In genomic region chr5:163506726-163507125, GRCh38 we compare ENCODE assay signal across 8 cellular contexts. TPM values are rescaled to one million over a fixed set of nuclear protein-coding genes. Genes with fewer than 3 reads are reported as not detected.
DNase-seq lines count a peak whose midpoint lies in the region; ATAC-seq and TF ChIP-seq lines count a peak whose summit lies in the region.

No MANE protein-coding gene starts in this region.

- peaks cover 32% of the 10 kb centered on the region for H3K36me3 Mint-ChIP-seq in central memory CD8-positive, alpha-beta T cell (ENCODE audit: insufficient read depth)

- H3K9me3 ChIP-seq in MG63 (no peaks in the 10 kb centered on the region), mucosa of stomach (ENCODE audit: control insufficient read depth, low read length) (no peaks in the 10 kb centered on the region)

- H3K27me3 ChIP-seq in MG63, result no peaks in the 10 kb centered on the region
- no peaks in the 10 kb centered on the region for H3K27me3 ChIP-seq in mucosa of stomach (ENCODE audit: control insufficient read depth, insufficient read depth, low read length)

- POLR2A ChIA-PET in HEK293T (lab: Yijun Ruan, JAX), result interaction anchor here (1.0 kb wide), 1 partner anchor 47 kb away, joined by 4 read pairs; the partner anchor contains the start of genes HMMR and NUDCD2

- H3K27ac Mint-ChIP-seq in central memory CD8-positive, alpha-beta T cell (ENCODE audit: low read depth), result peak overlapping the region; percentile 98

- H3K4me1 ChIP-seq in mucosa of stomach (ENCODE audit: control insufficient read depth, insufficient read depth, low read length), result peaks cover 4% of the 10 kb centered on the region

- peak overlapping the region; percentile 91 for H3K9ac ChIP-seq in mucosa of stomach (ENCODE audit: low read length)

- CTCF ChIA-PET in HEK293T (lab: Yijun Ruan, JAX), result interaction anchor here (0.6 kb wide), 1 partner anchor 22 kb away, joined by 3 read pairs; no protein-coding TSS in a partner anchor

- H3K36me3 ChIP-seq in MG63 (no peaks in the 10 kb centered on the region; the same call in 1 of the 2 replicates), mucosa of stomach (ENCODE audit: control insufficient read depth, insufficient read depth, low read length) (no peaks in the 10 kb centered on the region)

- peak overlapping the region; percentile 98 for H3K4me3 Mint-ChIP-seq in central memory CD8-positive, alpha-beta T cell

- no peaks in the 10 kb centered on the region for H3K27me3 Mint-ChIP-seq in central memory CD8-positive, alpha-beta T cell

- DNase-seq in EH (ENCODE audit: low read depth), result peak; percentile 56
- no peak for DNase-seq in MG63
- DNase-seq in central memory CD8-positive, alpha-beta T cell (ENCODE audit: low spot score in 2 of 2), result no peak
- no peak for DNase-seq in HEK293T (ENCODE audit: extremely low spot score)
- no peak for DNase-seq in D341Med (ENCODE audit: low spot score)
- no peak for DNase-seq in nucleus accumbens (lab: John Stamatoyannopoulos, UW)

- no peak for ATAC-seq in central memory CD8-positive, alpha-beta T cell (replicated peaks; ENCODE audit: extremely low read depth, poor library complexity, severe bottlenecking)
- ATAC-seq in GM18520 (IDR thresholded peaks at IDR 0.05; ENCODE audit: unreplicated experiment), result no peak

- peaks cover 72% of the 10 kb centered on the region for H3K4me1 Mint-ChIP-seq in central memory CD8-positive, alpha-beta T cell

- no peaks in the 10 kb centered on the region for H3K9me3 Mint-ChIP-seq in central memory CD8-positive, alpha-beta T cell

- peak overlapping the region; percentile 81 for H3K4me3 ChIP-seq in MG63
- peak overlapping the region; percentile 71 for H3K4me3 ChIP-seq in mucosa of stomach (ENCODE audit: low read length)

TF ChIP-seq in HEK293T, 16 proteins besides CTCF, POLR2A, EP300 and RAD21:
- TF ChIP-seq HDGF (IDR thresholded peaks at IDR 0.05; ENCODE audit: borderline replicate concordance) (no peak), FOXK2 (IDR thresholded peaks at IDR 0.05) (no peak), SUZ12 (IDR thresholded peaks at IDR 0.05) (no peak), BHLHE40 (IDR thresholded peaks at IDR 0.05; ENCODE audit: borderline replicate concordance) (no peak), PKNOX1 (IDR thresholded peaks at IDR 0.05) (no peak), FOXM1 (IDR thresholded peaks at IDR 0.05; ENCODE audit: borderline replicate concordance) (no peak), ARNT (IDR thresholded peaks at IDR 0.05) (no peak), LEF1 (IDR thresholded peaks at IDR 0.05; ENCODE audit: borderline replicate concordance) (no peak)

RNA-seq across cellular contexts. Expression of gene MAT2B, which starts 1.3 kb away (rescaled TPM):
- 36.8 and 90.5 TPM in 2 replicates for total RNA-seq in MG63 (2014; rRNA removed; shearing (Covaris generic); ENCODE audit: low replicate concordance)

RNA-seq across cellular contexts. Expression of gene HMMR, which starts 46.3 kb away (rescaled TPM):
- 73.4 and 102 TPM in 2 replicates for total RNA-seq in MG63 (2014; rRNA removed; shearing (Covaris generic); ENCODE audit: low replicate concordance)

RNA-seq across cellular contexts. Expression of gene NUDCD2, which starts 46.8 kb away (rescaled TPM):
- 16.4 and 62.7 TPM in 2 replicates for total RNA-seq in MG63 (2014; rRNA removed; shearing (Covaris generic); ENCODE audit: low replicate concordance)
